In genomic region chr5:170278611-170279500, GRCh38 we compare ENCODE assay signal across 9 cellular contexts. TPM values are rescaled to one million over a fixed set of nuclear protein-coding genes. Genes with fewer than 3 reads are reported as not detected.
DNase-seq lines count a peak whose midpoint lies in the region; ATAC-seq, FAIRE-seq and TF ChIP-seq lines count a peak whose summit lies in the region.
"Had no signal": no experiment of that assay in that cellular context is flagged by ENCODE, and none has a peak within 500 bp of the region (broad histone marks: within the 10 kb centered on the region; RNA-seq: fewer than 3 reads in every experiment).

No MANE protein-coding gene starts in this region.

- H3K27me3 ChIP-seq in K562 (ENCODE audit: control insufficient read depth in 2 of 2, insufficient read depth in 2 of 2, low read length in 2 of 2): no peaks in the 10 kb centered on the region

- H3K4me2 ChIP-seq in K562 (ENCODE audit: insufficient read depth, low read length): peak overlapping the region; percentile 67

- TF ChIP-seq RAD21 in K562 (CRISPR knock-in tag; conservative IDR thresholded peaks at IDR 0.05 in 1 of 2, IDR thresholded peaks at IDR 0.05 in 1 of 2): no peak

- H4K20me1 ChIP-seq in K562 (replicated peaks; ENCODE audit: control insufficient read depth, insufficient read depth, low read length): no peaks in the 10 kb centered on the region; the same call in 1 of the 2 replicates

- intact Hi-C loops in K562 (cut with micrococcal nuclease): loop anchor here (2.0 kb wide), 1 partner anchor 28 kb away; no protein-coding TSS in a partner anchor

- no peak for TF ChIP-seq POLR2A in K562 (conservative IDR thresholded peaks at IDR 0.05)

- peak; percentile 89 for FAIRE-seq in K562 (lab: Jason Lieb, UNC)

- TF ChIP-seq CTCF in K562 (IDR thresholded peaks at IDR 0.05 in 2 of 3, conservative IDR thresholded peaks at IDR 0.05 in 1 of 3; ENCODE audit: insufficient read depth in 2 of 3, low read depth in 1 of 3, low read length in 3 of 3): no peak

- POLR2A ChIA-PET in K562 (lab: Yijun Ruan, JAX): interaction anchor here (0.8 to 1.1 kb wide), 2 partner anchors 18 to 33 kb away, joined by 3 read pairs; no protein-coding TSS in a partner anchor

- peaks cover 7% of the 10 kb centered on the region; the same call in 2 of the 3 replicates for H3K36me3 ChIP-seq in K562 (ENCODE audit: control insufficient read depth, insufficient read depth, low read length)

- H3K4me1 ChIP-seq in K562 (replicated peaks in 1 of 2; ENCODE audit: control insufficient read depth in 2 of 2, insufficient read depth in 2 of 2, low read length in 2 of 2): peaks cover 8 to 38% of the 10 kb centered on the region in 2 experiments

- ATAC-seq in GM19351 (IDR thresholded peaks at IDR 0.05; ENCODE audit: unreplicated experiment) (peak; percentile 82), HG03196 (IDR thresholded peaks at IDR 0.05; ENCODE audit: unreplicated experiment) (peak; percentile 89), K562 (peak; percentile 78)

- H3K79me2 ChIP-seq in K562 (ENCODE audit: control insufficient read depth, insufficient read depth, low read length): no peaks in the 10 kb centered on the region

- peak; percentile 49; the same call in 1 of the 2 replicates for TF ChIP-seq EP300 in K562 (IDR thresholded peaks at IDR 0.05; ENCODE audit: low read length)

- no peaks in the 10 kb centered on the region for H3K9me1 ChIP-seq in K562 (ENCODE audit: control insufficient read depth, insufficient read depth, low read length)

- WGBS in K562 (ENCODE audit: insufficient coverage, low coverage, missing lambda C conversion rate): 5% methylated on average over 8 of the region's 9 CpGs

- peak overlapping the region; percentile 60 for H3K27ac ChIP-seq in K562 (ENCODE audit: extremely low read depth, low read depth, low read length)
- H3K27ac ChIP-seq: SK-N-MC had no signal

- in situ Hi-C loops in K562 (cut with MboI) (no loop called here), G401 (cut with HindIII; ENCODE audit: low sequenced_read_pairs) (no loop called here)

- peak overlapping the region; percentile 28 for H2AFZ ChIP-seq in K562 (ENCODE audit: low read depth, low read length)

- CTCF ChIA-PET in K562 (lab: Yijun Ruan, JAX; ENCODE audit: low intra/inter-chr PET ratio): no interaction called here

- no peaks in the 10 kb centered on the region for H3K9me3 ChIP-seq in K562 (replicated peaks; ENCODE audit: control insufficient read depth, insufficient read depth, low read depth, low read length)

- DNase-seq in UCSD-AML1 (lab: John Stamatoyannopoulos, UW; ENCODE audit: unreplicated experiment) (peak; percentile 93), K562 (ENCODE audit: extremely low read depth in 1 of 4, low spot score in 3 of 4) (peak; percentile 61 to 87 (median 66)), NCI-H146 treated with DMSO at 0.1 percent for 48 hours (lab: John Stamatoyannopoulos, UW; ENCODE audit: unreplicated experiment) (no peak), G401 (ENCODE audit: low spot score) (no peak), NCI-H748 (lab: John Stamatoyannopoulos, UW; ENCODE audit: unreplicated experiment) (no peak)
- DNase-seq in stimulated activated CD4-positive, alpha-beta T cell treated with anti-CD3 and anti-CD28 coated beads, Interleukin-12 subunit alpha, Interleukin-12 subunit beta, amount 100 ng/mL, for 4 hours: peak; percentile 64

- BruUV-seq in K562 (replicated peaks; lab: Mats Ljungman, UMichigan): no TSS peak

- peak overlapping the region; percentile 28 to 37; a peak in 3 of 4 replicates for H3K9ac ChIP-seq in K562 (ENCODE audit: insufficient read depth in 1 of 2, low read depth in 2 of 2, low read length in 2 of 2)

- H3K4me3 ChIP-seq in K562: peak overlapping the region; percentile 16; the same call in 1 of the 2 replicates
- H3K4me3 ChIP-seq: SK-N-MC had no signal

TF ChIP-seq in K562, 482 proteins besides CTCF, POLR2A, EP300 and RAD21 (continues in another document):
- no peak for TF ChIP-seq ZNF347 (CRISPR knock-in tag; IDR thresholded peaks at IDR 0.05; ENCODE audit: low read depth)
- peak; percentile 89 for TF ChIP-seq LCOR (CRISPR knock-in tag; IDR thresholded peaks at IDR 0.05)
- TF ChIP-seq TEAD4 (IDR thresholded peaks at IDR 0.05; ENCODE audit: low read length): peak; percentile 80
- TF ChIP-seq TEAD4 (CRISPR knock-in tag; IDR thresholded peaks at IDR 0.05; ENCODE audit: borderline replicate concordance): no peak
- no peak for TF ChIP-seq ZEB2 (IDR thresholded peaks at IDR 0.05)
- TF ChIP-seq DPF2 (IDR thresholded peaks at IDR 0.05): peak; percentile 69
- TF ChIP-seq SMARCE1 (IDR thresholded peaks at IDR 0.05): peak; percentile 61
- TF ChIP-seq CBX3 (IDR thresholded peaks at IDR 0.05; ENCODE audit: borderline replicate concordance in 1 of 2, low read length in 2 of 2): peak in 1 of 2 experiments; percentile 12; a peak in 1 of 3 replicates
- TF ChIP-seq ZNF175 (CRISPR knock-in tag; IDR thresholded peaks at IDR 0.05; ENCODE audit: low read depth): 0 out of 2 replicates have a peak, but pooled peaks have one; percentile 21
- 0 out of 4 replicates have a peak, but pooled peaks of 1 of the 2 experiments have one; percentile 22 for TF ChIP-seq HDAC1 (IDR thresholded peaks at IDR 0.05)
- 0 out of 2 replicates have a peak, but pooled peaks have one; percentile 18 for TF ChIP-seq POLR2G (IDR thresholded peaks at IDR 0.05; ENCODE audit: low read depth, low read length)
- TF ChIP-seq MAX (CRISPR knock-in tag; IDR thresholded peaks at IDR 0.05): peak; percentile 75
- TF ChIP-seq ARHGAP35 (IDR thresholded peaks at IDR 0.05; ENCODE audit: partially characterized antibody): no peak
- TF ChIP-seq SMARCA4 (IDR thresholded peaks at IDR 0.05): peak; percentile 46; the same call in 1 of the 2 replicates
- 0 out of 2 replicates have a peak, but pooled peaks have one; percentile 67 for TF ChIP-seq ZBTB9 (CRISPR knock-in tag; IDR thresholded peaks at IDR 0.05)
- TF ChIP-seq ZNF445 (CRISPR knock-in tag; IDR thresholded peaks at IDR 0.05; ENCODE audit: low read depth): no peak
- no peak for TF ChIP-seq ZFPM2 (CRISPR knock-in tag; IDR thresholded peaks at IDR 0.05)
- peak; percentile 51 for TF ChIP-seq NCOR1 (IDR thresholded peaks at IDR 0.05)

RNA-seq across cellular contexts. Expression of gene LCP2, which starts 18.7 kb away (rescaled TPM):
- 47.9 and 68.9 TPM in 2 replicates for total RNA-seq in K562 (2011; cell fraction: chromatin; rRNA removed; ENCODE audit: low replicate concordance)
- total RNA-seq in K562 (2011; cell fraction: nucleolus; rRNA removed): 34.0 and 42.2 TPM in 2 replicates
- total RNA-seq in K562 (2011; cell fraction: nucleoplasm; rRNA removed): 32.6 and 56.7 TPM in 2 replicates
- total RNA-seq in K562 (2014; rRNA removed) (10.6 and 10.7 TPM in 2 replicates), K562 (2014; rRNA removed; fragmentation: Illumina TruSeq; extraction: Trizol) (14.6 TPM in 2 replicates), K562 (2015; rRNA removed; fragmentation: Illumina TruSeq; extraction: Trizol) (18.6 and 19.4 TPM in 2 replicates), K562 (2021) (22.2 and 24.1 TPM in 2 replicates)
- polyA plus RNA-seq in K562 (2011; rRNA removed) (28.5 and 42.2 TPM in 2 replicates), K562 (2014; fragmentation: Illumina TruSeq; extraction: Trizol) (23.6 and 31.3 TPM in 2 replicates), K562 (2014; fragmentation: Nextera tagmentation; extraction: Ambion mirVana) (1 to 10 TPM; 4.0 to 5.2 TPM), K562 (2014; rRNA removed) (12.6 and 14.1 TPM in 2 replicates)
- 17.2 and 28.3 TPM in 2 replicates for polyA plus RNA-seq in K562 (2011; cell fraction: cytosol; rRNA removed)
- polyA plus RNA-seq in K562 (2011; cell fraction: nucleus; rRNA removed): 88.9 and 151 TPM in 2 replicates
- 30.9 and 61.7 TPM in 2 replicates for polyA plus RNA-seq in K562 (2012)
- 50.8 and 77.5 TPM in 2 replicates for polyA minus RNA-seq in K562 (2011; rRNA and poly(A)+ RNA removed)
- polyA minus RNA-seq in K562 (2011; cell fraction: cytosol; rRNA and poly(A)+ RNA removed): 19.4 and 21.4 TPM in 2 replicates
- polyA minus RNA-seq in K562 (2011; cell fraction: nucleus; rRNA and poly(A)+ RNA removed): 96.3 and 210 TPM in 2 replicates
- total RNA-seq in G401 (2014; rRNA removed; shearing (Covaris generic)): not detected in 2 replicates

RNA-seq across cellular contexts. Expression of gene C5orf58, which starts 46.1 kb away (rescaled TPM):
- total RNA-seq in K562 (2011; cell fraction: chromatin; rRNA removed; ENCODE audit: low replicate concordance): 0.30 TPM in 1 of 2 replicates, not detected in the other
- 0.67 TPM in 1 of 2 replicates, not detected in the other for total RNA-seq in K562 (2011; cell fraction: nucleolus; rRNA removed)
- total RNA-seq in K562 (2011; cell fraction: nucleoplasm; rRNA removed): 0.22 and 1.2 TPM in 2 replicates
- total RNA-seq in K562 (2014; rRNA removed): 1.8 and 2.9 TPM in 2 replicates
- 4.3 and 5.3 TPM in 2 replicates for total RNA-seq in K562 (2014; rRNA removed; fragmentation: Illumina TruSeq; extraction: Trizol)
- total RNA-seq in K562 (2015; rRNA removed; fragmentation: Illumina TruSeq; extraction: Trizol): 2.6 and 4.0 TPM in 2 replicates
- 1.9 and 2.4 TPM in 2 replicates for total RNA-seq in K562 (2021)
- 0.03 and 1.5 TPM in 2 replicates for polyA plus RNA-seq in K562 (2011; rRNA removed)
- polyA plus RNA-seq in K562 (2011; cell fraction: cytosol; rRNA removed): 0.18 TPM in 1 of 2 replicates, not detected in the other
- polyA plus RNA-seq in K562 (2011; cell fraction: nucleus; rRNA removed): 0.57 TPM in 1 of 2 replicates, not detected in the other
- 3.5 and 4.1 TPM in 2 replicates for polyA plus RNA-seq in K562 (2012)
- 5.0 and 5.4 TPM in 2 replicates for polyA plus RNA-seq in K562 (2014; fragmentation: Illumina TruSeq; extraction: Trizol)
- polyA plus RNA-seq in K562 (2014; fragmentation: Nextera tagmentation; extraction: Ambion mirVana): 1 to 10 TPM; 6.5 to 7.6 TPM
- 4.9 and 5.4 TPM in 2 replicates for polyA plus RNA-seq in K562 (2014; rRNA removed)
- not detected in 2 replicates for polyA minus RNA-seq in K562 (2011; rRNA and poly(A)+ RNA removed)
- polyA minus RNA-seq in K562 (2011; cell fraction: cytosol; rRNA and poly(A)+ RNA removed): not detected in 2 replicates
- 0.40 TPM in 1 of 2 replicates, not detected in the other for polyA minus RNA-seq in K562 (2011; cell fraction: nucleus; rRNA and poly(A)+ RNA removed)
- total RNA-seq in G401 (2014; rRNA removed; shearing (Covaris generic)): not detected in 2 replicates

Comparison
In these comparisons a context has a peak if more than half of its experiments do, and no peak if none do; other contexts are left out.
1. DNase-seq: peak in UCSD-AML1 (single experiment), K562 (4 of 4) and stimulated activated CD4-positive, alpha-beta T cell treated with anti-CD3 and anti-CD28 coated beads, Interleukin-12 subunit alpha, Interleukin-12 subunit beta, amount 100 ng/mL, for 4 hours (single experiment); none in NCI-H146 treated with DMSO at 0.1 percent for 48 hours (single experiment), G401 (single experiment) and NCI-H748 (single experiment).
2. RNA of gene LCP2, which starts 18.7 kb away (total RNA-seq): 10.6 to 68.9 TPM in K562; not detected in G401; every median in the first group is over 10 times any median in the second.
3. Peak in every context shown above with its lines, with median percentiles within 50 percentile points of each other: ATAC-seq.